In genomic region chr17:38815576-38816193, GRCh38 we compare ENCODE assay signal across 8 cellular contexts. TPM values are rescaled to one million over a fixed set of nuclear protein-coding genes. Genes with fewer than 3 reads are reported as not detected.
A peak's percentile ranks its signal among the peaks of the same experiment; 100 is the strongest.
DNase-seq lines count a peak whose midpoint lies in the region; ATAC-seq and TF ChIP-seq lines count a peak whose summit lies in the region.

No MANE protein-coding gene starts in this region.

- POLR2A ChIA-PET in AG04449 (lab: Yijun Ruan, JAX), result no interaction called here

- CTCF ChIA-PET in AG04449 (lab: Yijun Ruan, JAX), result no interaction called here

- TF ChIP-seq CTCF in AG04449 (IDR thresholded peaks at IDR 0.05; ENCODE audit: insufficient read depth, low read length, missing control alignments) (peak; percentile 20), WI38 (IDR thresholded peaks at IDR 0.05; ENCODE audit: low read depth, low read length) (peak; percentile 29; the same call in 1 of the 2 replicates)

- H3K9me2 ChIP-seq in GM23248 (ENCODE audit: insufficient read depth), result no peaks in the 10 kb centered on the region

- H3K27ac ChIP-seq in GM23248, result peak overlapping the region; percentile 46
- no peak overlapping the region for H3K27ac ChIP-seq in substantia nigra (ENCODE audit: low read depth, low read length, poor library complexity, severe bottlenecking)

- no peaks in the 10 kb centered on the region for H4K20me1 ChIP-seq in GM23248 (ENCODE audit: insufficient read depth)

- WGBS in GM23248 (ENCODE audit: low coverage in 1 of 2, low lambda C conversion rate in 2 of 2, missing lambda C conversion rate in 2 of 2), 2 experiments, result 67 to 71% methylated on average over 8 of the region's 8 CpGs

- H2AFZ ChIP-seq in GM23248, result no peak overlapping the region

- H3K4me3 ChIP-seq in AG04449 (ENCODE audit: low read depth, low read length) (no peak overlapping the region), GM23248 (no peak overlapping the region), WI38 (ENCODE audit: low read depth, low read length) (no peak overlapping the region)

- H3K79me2 ChIP-seq in GM23248 (ENCODE audit: insufficient read depth), result peaks cover 60% of the 10 kb centered on the region

- H3K4me2 ChIP-seq in GM23248 (ENCODE audit: unreplicated experiment), result no peak overlapping the region

- no peak for ATAC-seq in GM19328 (IDR thresholded peaks at IDR 0.05; ENCODE audit: unreplicated experiment)

- H3K36me3 ChIP-seq in GM23248 (ENCODE audit: low read depth), result peaks cover 34% of the 10 kb centered on the region

- H3K4me1 ChIP-seq in GM23248 (ENCODE audit: insufficient read depth), result peaks cover 11% of the 10 kb centered on the region

- H3K9ac ChIP-seq in GM23248, result peak overlapping the region; percentile 43

- DNase-seq in AG04449 (ENCODE audit: low read depth, low spot score) (no peak), GM23248 (peak; percentile 86), hepatic stellate cell (ENCODE audit: low spot score) (peak; percentile 58), substantia nigra (lab: John Stamatoyannopoulos, UW) (no peak), NCI-H2196 (lab: John Stamatoyannopoulos, UW; ENCODE audit: unreplicated experiment) (no peak), cortex of kidney (lab: John Stamatoyannopoulos, UW) (no peak)

- peaks cover 17% of the 10 kb centered on the region for H3F3A ChIP-seq in GM23248 (ENCODE audit: insufficient read depth)

- H3K9me3 ChIP-seq in GM23248 (ENCODE audit: low read depth), result no peaks in the 10 kb centered on the region

- H3K27me3 ChIP-seq in GM23248 (replicated peaks; ENCODE audit: insufficient read depth), result no peaks in the 10 kb centered on the region

- in situ Hi-C loops in GM23248 (cut with MboI), result no loop called here

RNA-seq across cellular contexts. Expression of gene CWC25, which starts 9.4 kb away (rescaled TPM):
- 9.7 and 18.7 TPM in 2 replicates for total RNA-seq in GM23248 (2014; rRNA removed; shearing (Covaris generic))
- polyA plus RNA-seq in GM23248 (2016; fragmentation: Nextera tagmentation; extraction: Ambion mirVana), result 13.3 and 14.2 TPM in 2 replicates

RNA-seq across cellular contexts. Expression of gene PIP4K2B, which starts 16.3 kb away (rescaled TPM):
- total RNA-seq in GM23248 (2014; rRNA removed; shearing (Covaris generic)), result 43.6 and 65.8 TPM in 2 replicates
- 12.8 and 13.4 TPM in 2 replicates for polyA plus RNA-seq in GM23248 (2016; fragmentation: Nextera tagmentation; extraction: Ambion mirVana)

RNA-seq across cellular contexts. Expression of gene RPL23, which starts 37.8 kb away (rescaled TPM):
- 516 and 553 TPM in 2 replicates for total RNA-seq in GM23248 (2014; rRNA removed; shearing (Covaris generic))
- 1,114 and 1,221 TPM in 2 replicates for polyA plus RNA-seq in GM23248 (2016; fragmentation: Nextera tagmentation; extraction: Ambion mirVana)

RNA-seq across cellular contexts. Expression of gene LASP1, which starts 54.2 kb away (rescaled TPM):
- 207 and 250 TPM in 2 replicates for total RNA-seq in GM23248 (2014; rRNA removed; shearing (Covaris generic))
- 198 and 203 TPM in 2 replicates for polyA plus RNA-seq in GM23248 (2016; fragmentation: Nextera tagmentation; extraction: Ambion mirVana)

Comparison
In these comparisons a context has a peak if more than half of its experiments do, and no peak if none do; other contexts are left out.
1. DNase-seq: peak in GM23248 (single experiment) and hepatic stellate cell (single experiment); none in AG04449 (single experiment), substantia nigra (0 of 49), NCI-H2196 (single experiment) and cortex of kidney (single experiment).